Comparison of ENCODE assay signal across 31 cellular contexts in genomic region chr6:68031054-68031453, GRCh38.
"Had no signal": no experiment of that assay in that cellular context is flagged by ENCODE, and none has a peak within 500 bp of the region (broad histone marks: within the 10 kb centered on the region; RNA-seq: fewer than 3 reads in every experiment).

No MANE protein-coding gene starts in this region.

- ATAC-seq: activated CD4-positive, alpha-beta T cell treated with anti-CD3 and anti-CD28 coated beads for 36 hours; activated CD4-positive, CD25-positive, alpha-beta regulatory T cell treated with anti-CD3 and anti-CD28 coated beads, Interleukin-2, amount 50 U/mL, for 24 hours; activated CD8-positive, alpha-beta memory T cell treated with anti-CD3 and anti-CD28 coated beads, Interleukin-2, amount 10 ng/mL, durations not matched to agents 7 days and 5 days; activated CD8-positive, alpha-beta T cell treated with anti-CD3 and anti-CD28 coated beads, Interleukin-2, amount 10 ng/mL, durations not matched to agents 7 days and 5 days; activated naive CD8-positive, alpha-beta T cell treated with anti-CD3 and anti-CD28 coated beads, Interleukin-2, amount 50 U/mL, for 24 hours had no signal

- H3K4me3 ChIP-seq: ascending aorta, cardiac muscle cell had no signal

- H3K27ac ChIP-seq: ascending aorta, cardiac muscle cell, VCaP had no signal

- H3K36me3 ChIP-seq: ascending aorta, cardiac muscle cell had no signal

- H3K9me3 ChIP-seq: ascending aorta had no signal

- H3K27me3 ChIP-seq: ascending aorta, cardiac muscle cell had no signal

- DNase-seq: activated CD4-positive, alpha-beta memory T cell treated with anti-CD3 and anti-CD28 coated beads, Interleukin-2, amount 10 ng/mL, durations not matched to agents 7 days and 5 days; activated CD4-positive, alpha-beta T cell treated with anti-CD3 and anti-CD28 coated beads for 1 hour; activated CD4-positive, alpha-beta T cell treated with anti-CD3 and anti-CD28 coated beads for 36 hours; activated CD4-positive, alpha-beta T cell treated with anti-CD3 and anti-CD28 coated beads for 48 hours; activated CD4-positive, alpha-beta T cell treated with anti-CD3 and anti-CD28 coated beads, Interleukin-2, amount 10 ng/mL, durations not matched to agents 7 days and 5 days; activated CD4-positive, alpha-beta T cell treated with anti-CD3 and anti-CD28 coated beads, Interleukin-2, amount 50 U/mL, for 48 hours; activated CD4-positive, CD25-positive, alpha-beta regulatory T cell; activated CD8-positive, alpha-beta memory T cell treated with anti-CD3 and anti-CD28 coated beads for 24 hours; activated CD8-positive, alpha-beta memory T cell treated with anti-CD3 and anti-CD28 coated beads, Interleukin-2, amount 10 ng/mL, durations not matched to agents 7 days and 5 days; activated CD8-positive, alpha-beta memory T cell treated with anti-CD3 and anti-CD28 coated beads, Interleukin-2, amount 50 U/mL, for 48 hours; activated CD8-positive, alpha-beta T cell treated with anti-CD3 and anti-CD28 coated beads, Interleukin-2, amount 10 ng/mL, durations not matched to agents 7 days and 5 days; activated effector memory CD4-positive, alpha-beta T cell treated with Interleukin-2 at 50 U/mL for 16 hours; activated gamma-delta T cell; activated naive CD4-positive, alpha-beta T cell treated with anti-CD3 and anti-CD28 coated beads, Interleukin-2, amount 10 ng/mL, durations not matched to agents 7 days and 5 days; activated naive CD4-positive, alpha-beta T cell treated with Interleukin-2 at 50 U/mL for 16 hours; activated naive CD8-positive, alpha-beta T cell treated with anti-CD3 and anti-CD28 coated beads, Interleukin-2, amount 10 ng/mL, durations not matched to agents 7 days and 5 days; activated naive CD8-positive, alpha-beta T cell treated with anti-CD3 and anti-CD28 coated beads, Interleukin-2, amount 50 U/mL, for 24 hours; activated T-cell treated with anti-CD3 and anti-CD28 coated beads, Interleukin-2, amount 50 U/mL, for 24 hours; activated T-cell treated with anti-CD3 and anti-CD28 coated beads, Interleukin-2, amount 50 U/mL, for 48 hours; amygdala; anterior cingulate cortex; caudate nucleus; cerebellar nuclear complex; T-helper 2 cell; T-helper 9 cell had no signal

- H3K4me1 ChIP-seq: ascending aorta had no signal

- FAIRE-seq: bronchial epithelial cell, TTC549 had no signal
